18 cellular contexts compared by ENCODE assay signal in the genomic region with DNA sequence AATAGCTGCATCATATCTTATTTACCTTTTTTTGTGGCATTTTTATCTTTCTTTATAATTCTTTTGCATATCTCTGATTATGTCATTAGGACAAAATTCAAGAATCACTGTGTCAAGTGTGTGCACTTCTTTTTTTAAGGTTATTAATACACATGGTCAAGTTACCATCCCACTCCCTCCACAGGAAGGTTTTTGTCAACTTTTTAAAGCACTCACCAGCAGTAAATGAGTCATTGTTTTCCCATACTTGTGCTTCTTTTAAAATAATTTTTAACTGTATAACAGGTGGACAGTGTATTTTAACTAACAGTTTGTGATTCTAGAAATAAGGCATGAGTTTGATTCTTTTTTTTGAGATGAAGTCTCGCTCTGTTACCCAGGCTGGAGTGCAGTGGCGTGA.
"Had no signal": no experiment of that assay in that cellular context is flagged by ENCODE, and none has a peak within 500 bp of the region (broad histone marks: within the 10 kb centered on the region; RNA-seq: fewer than 3 reads in every experiment).

No MANE protein-coding gene starts in this region.

- H3K27ac ChIP-seq: adrenal gland, pancreas, psoas muscle, tibial nerve, VCaP had no signal

- H3K4me3 ChIP-seq: adrenal gland, pancreas, psoas muscle, tibial nerve had no signal

- H3K36me3 Mint-ChIP-seq: activated naive CD4-positive, alpha-beta T cell treated with anti-CD3 and anti-CD28 coated beads, Interleukin-2, amount 50 U/mL, for 72 hours had no signal

- H3K9me3 ChIP-seq: adrenal gland, pancreas, psoas muscle, tibial nerve had no signal

- H3K9me3 Mint-ChIP-seq: activated CD4-positive, alpha-beta T cell treated with anti-CD3 and anti-CD28 coated beads, Interleukin-2, amount 10 ng/mL, durations not matched to agents 7 days and 5 days; activated CD8-positive, alpha-beta T cell treated with anti-CD3 and anti-CD28 coated beads for 36 hours; activated naive CD4-positive, alpha-beta T cell treated with anti-CD3 and anti-CD28 coated beads, Interleukin-2, amount 50 U/mL, for 72 hours; naive thymus-derived CD8-positive, alpha-beta T cell; stimulated activated naive CD8-positive, alpha-beta T cell treated with anti-CD3 and anti-CD28 coated beads, Interleukin-15, Interleukin-2, amounts not matched to agents 100 ng/mL and 50 ng/mL, for 24 hours had no signal

- H3K27me3 ChIP-seq: adrenal gland, pancreas, tibial nerve had no signal

- H3K4me1 ChIP-seq: adrenal gland, psoas muscle, tibial nerve had no signal

- H3K4me1 Mint-ChIP-seq: activated CD4-positive, alpha-beta T cell treated with anti-CD3 and anti-CD28 coated beads, Interleukin-2, amount 10 ng/mL, durations not matched to agents 7 days and 5 days; naive thymus-derived CD8-positive, alpha-beta T cell had no signal

- H3K27ac Mint-ChIP-seq: activated CD4-positive, alpha-beta T cell treated with anti-CD3 and anti-CD28 coated beads, Interleukin-2, amount 10 ng/mL, durations not matched to agents 7 days and 5 days; activated CD8-positive, alpha-beta T cell treated with anti-CD3 and anti-CD28 coated beads for 36 hours; activated naive CD4-positive, alpha-beta T cell treated with anti-CD3 and anti-CD28 coated beads, Interleukin-2, amount 50 U/mL, for 72 hours; naive thymus-derived CD8-positive, alpha-beta T cell; stimulated activated naive CD8-positive, alpha-beta T cell treated with anti-CD3 and anti-CD28 coated beads, Interleukin-15, Interleukin-2, amounts not matched to agents 100 ng/mL and 50 ng/mL, for 24 hours had no signal

- DNase-seq: activated CD4-positive, alpha-beta T cell treated with anti-CD3 and anti-CD28 coated beads, Interleukin-2, amount 10 ng/mL, durations not matched to agents 7 days and 5 days; activated CD8-positive, alpha-beta T cell treated with anti-CD3 and anti-CD28 coated beads for 36 hours; activated T-cell treated with anti-CD3 and anti-CD28 coated beads, Interleukin-2, amount 50 U/mL, for 1 hour; adrenal gland; cortex of kidney; foreskin melanocyte; naive thymus-derived CD8-positive, alpha-beta T cell; pancreas; psoas muscle; right cardiac atrium; stimulated activated CD4-positive, alpha-beta T cell treated with anti-CD3 and anti-CD28 coated beads, Interleukin-12 subunit alpha, Interleukin-12 subunit beta, amount 100 ng/mL, for 4 hours; stimulated activated CD4-positive, alpha-beta T cell treated with anti-CD3 and anti-CD28 coated beads, Interleukin-4, amount 100 ng/mL, for 4 hours had no signal

- H3K4me3 Mint-ChIP-seq: activated CD4-positive, alpha-beta T cell treated with anti-CD3 and anti-CD28 coated beads, Interleukin-2, amount 10 ng/mL, durations not matched to agents 7 days and 5 days; activated CD8-positive, alpha-beta T cell treated with anti-CD3 and anti-CD28 coated beads for 36 hours; naive thymus-derived CD8-positive, alpha-beta T cell; stimulated activated naive CD8-positive, alpha-beta T cell treated with anti-CD3 and anti-CD28 coated beads, Interleukin-15, Interleukin-2, amounts not matched to agents 100 ng/mL and 50 ng/mL, for 24 hours had no signal

- ATAC-seq: activated CD4-positive, CD25-positive, alpha-beta regulatory T cell treated with anti-CD3 and anti-CD28 coated beads, Interleukin-2, amount 50 U/mL, for 24 hours; activated CD8-positive, alpha-beta T cell treated with anti-CD3 and anti-CD28 coated beads for 36 hours; activated naive CD4-positive, alpha-beta T cell treated with anti-CD3 and anti-CD28 coated beads, Interleukin-2, amount 50 U/mL, for 72 hours; left lobe of liver; naive thymus-derived CD8-positive, alpha-beta T cell; pancreas; psoas muscle; right cardiac atrium had no signal

- H3K27me3 Mint-ChIP-seq: activated CD4-positive, alpha-beta T cell treated with anti-CD3 and anti-CD28 coated beads, Interleukin-2, amount 10 ng/mL, durations not matched to agents 7 days and 5 days; activated CD8-positive, alpha-beta T cell treated with anti-CD3 and anti-CD28 coated beads for 36 hours; naive thymus-derived CD8-positive, alpha-beta T cell; stimulated activated naive CD8-positive, alpha-beta T cell treated with anti-CD3 and anti-CD28 coated beads, Interleukin-15, Interleukin-2, amounts not matched to agents 100 ng/mL and 50 ng/mL, for 24 hours had no signal
